13 cellular contexts compared by ENCODE assay signal in genomic region chr3:14806641-14807263, GRCh38. TPM values are rescaled to one million over a fixed set of nuclear protein-coding genes. Genes with fewer than 3 reads are reported as not detected.
A peak's percentile ranks its signal among the peaks of the same experiment; 100 is the strongest.
DNase-seq lines count a peak whose midpoint lies in the region; ATAC-seq and TF ChIP-seq lines count a peak whose summit lies in the region.
"Had no signal": no experiment of that assay in that cellular context is flagged by ENCODE, and none has a peak within 500 bp of the region (broad histone marks: within the 10 kb centered on the region; RNA-seq: fewer than 3 reads in every experiment).

No MANE protein-coding gene starts in this region.

- H3K79me2 ChIP-seq in mammary epithelial cell (ENCODE audit: insufficient read depth, low read length) = no peaks in the 10 kb centered on the region

- H3K36me3 ChIP-seq in mammary epithelial cell (ENCODE audit: insufficient read depth, low read length) = no peaks in the 10 kb centered on the region
- H3K36me3 ChIP-seq: Peyer's patch had no signal

- intact Hi-C loops in mammary epithelial cell (cut with micrococcal nuclease) = no loop called here

- no peak overlapping the region for H3K9ac ChIP-seq in mammary epithelial cell (ENCODE audit: insufficient read depth, low read length)

- peaks cover 34% of the 10 kb centered on the region for H3K4me1 Mint-ChIP-seq in activated CD4-positive, alpha-beta T cell treated with anti-CD3 and anti-CD28 coated beads, Interleukin-2, amount 10 ng/mL, durations not matched to agents 7 days and 5 days

- in situ Hi-C loops in mammary epithelial cell (cut with MboI; ENCODE audit: low sequenced_read_pairs in 2 of 2) = no loop called here

- BruUV-seq in mammary epithelial cell (replicated peaks; lab: Mats Ljungman, UMichigan) = no TSS peak

- no peaks in the 10 kb centered on the region for H3K9me3 ChIP-seq in mammary epithelial cell (replicated peaks; ENCODE audit: insufficient read depth, low read length)
- H3K9me3 ChIP-seq: body of pancreas, Peyer's patch had no signal

- peak; percentile 43 for DNase-seq in activated CD4-positive, alpha-beta T cell treated with anti-CD3 and anti-CD28 coated beads, Interleukin-2, amount 10 ng/mL, durations not matched to agents 7 days and 5 days
- no peak for DNase-seq in activated CD4-positive, alpha-beta T cell treated with anti-CD3 and anti-CD28 coated beads, Interleukin-2, amount 50 U/mL, for 1 hour
- peak; percentile 22 for DNase-seq in NCI-H526 treated with DMSO at 0.1 percent for 48 hours (lab: John Stamatoyannopoulos, UW)
- peak; percentile 45 for DNase-seq in mammary epithelial cell
- peak; percentile 5 to 10 for DNase-seq in stimulated activated CD8-positive, alpha-beta memory T cell treated with anti-CD3 and anti-CD28 coated beads, Interleukin-2, amount 100 ng/mL, for 48 hours (ENCODE audit: low read depth in 2 of 2)
- DNase-seq in DMS153 treated with DMSO at 0.1 percent for 48 hours (lab: John Stamatoyannopoulos, UW; ENCODE audit: unreplicated experiment) = no peak
- DNase-seq: glutamatergic neuron, NCI-H1092, Peyer's patch had no signal

- H3K9me3 Mint-ChIP-seq in activated CD4-positive, alpha-beta T cell treated with anti-CD3 and anti-CD28 coated beads, Interleukin-2, amount 10 ng/mL, durations not matched to agents 7 days and 5 days = no peaks in the 10 kb centered on the region
- H3K9me3 Mint-ChIP-seq: stimulated activated naive CD8-positive, alpha-beta T cell treated with anti-CD3 and anti-CD28 coated beads, Interleukin-15, Interleukin-2, amounts not matched to agents 100 ng/mL and 50 ng/mL, for 24 hours had no signal

- no peaks in the 10 kb centered on the region for H4K20me1 ChIP-seq in mammary epithelial cell (ENCODE audit: insufficient read depth, low read length)

- H2AFZ ChIP-seq in mammary epithelial cell (ENCODE audit: low read depth, low read length) = no peak overlapping the region

- H3K4me2 ChIP-seq in mammary epithelial cell (ENCODE audit: insufficient read depth, low read depth, low read length) = no peak overlapping the region

- H3K36me3 Mint-ChIP-seq in activated CD4-positive, alpha-beta T cell treated with anti-CD3 and anti-CD28 coated beads, Interleukin-2, amount 10 ng/mL, durations not matched to agents 7 days and 5 days (ENCODE audit: low read depth) = no peaks in the 10 kb centered on the region

- ATAC-seq in HG02678 (IDR thresholded peaks at IDR 0.05; ENCODE audit: unreplicated experiment) (no peak), HG03520 (IDR thresholded peaks at IDR 0.05; ENCODE audit: unreplicated experiment) (no peak)
- ATAC-seq: body of pancreas had no signal

- H3K4me1 ChIP-seq in mammary epithelial cell (ENCODE audit: insufficient read depth, low read length) = no peaks in the 10 kb centered on the region
- H3K4me1 ChIP-seq: body of pancreas had no signal

- POLR2A ChIA-PET in activated CD4-positive, alpha-beta T cell treated with anti-CD3 and anti-CD28 coated beads, Interleukin-2, amount 10 ng/mL, durations not matched to agents 7 days and 5 days (lab: Charles Lee) = no interaction called here

- 73% methylated on average over 7 of the region's 8 CpGs for whole genome bisulfite sequencing in mammary epithelial cell (ENCODE audit: low coverage, missing lambda C conversion rate)

- no peak overlapping the region for H3K4me3 ChIP-seq in mammary epithelial cell (replicated peaks in 1 of 3; ENCODE audit: insufficient read depth in 1 of 3, low read depth in 2 of 3, low read length in 3 of 3)
- H3K4me3 ChIP-seq: body of pancreas, Peyer's patch had no signal

- no peak overlapping the region for H3K27ac Mint-ChIP-seq in activated CD4-positive, alpha-beta T cell treated with anti-CD3 and anti-CD28 coated beads, Interleukin-2, amount 10 ng/mL, durations not matched to agents 7 days and 5 days
- H3K27ac Mint-ChIP-seq: stimulated activated naive CD8-positive, alpha-beta T cell treated with anti-CD3 and anti-CD28 coated beads, Interleukin-15, Interleukin-2, amounts not matched to agents 100 ng/mL and 50 ng/mL, for 24 hours had no signal

- CTCF ChIA-PET in activated CD4-positive, alpha-beta T cell treated with anti-CD3 and anti-CD28 coated beads, Interleukin-2, amount 10 ng/mL, durations not matched to agents 7 days and 5 days (lab: Charles Lee) = interaction anchor here (1.1 kb wide), 1 partner anchor 11 kb away, joined by 3 read pairs; no protein-coding TSS in a partner anchor
- CTCF ChIA-PET in mammary epithelial cell (lab: Charles Lee; ENCODE audit: low non-redundant PET) = no interaction called here

- no peak overlapping the region for H3K27ac ChIP-seq in mammary epithelial cell (ENCODE audit: insufficient read depth, low read depth, low read length)
- H3K27ac ChIP-seq: body of pancreas, Peyer's patch had no signal

- no peak overlapping the region for H3K4me3 Mint-ChIP-seq in activated CD4-positive, alpha-beta T cell treated with anti-CD3 and anti-CD28 coated beads, Interleukin-2, amount 10 ng/mL, durations not matched to agents 7 days and 5 days
- H3K4me3 Mint-ChIP-seq: stimulated activated naive CD8-positive, alpha-beta T cell treated with anti-CD3 and anti-CD28 coated beads, Interleukin-15, Interleukin-2, amounts not matched to agents 100 ng/mL and 50 ng/mL, for 24 hours had no signal

- TF ChIP-seq CTCF in mammary epithelial cell (conservative IDR thresholded peaks at IDR 0.05 in 1 of 2, IDR thresholded peaks at IDR 0.05 in 1 of 2; ENCODE audit: extremely low read depth in 1 of 2, insufficient read depth in 1 of 2, low read depth in 1 of 2, low read length in 2 of 2) = no peak

- H3K27me3 ChIP-seq in mammary epithelial cell (ENCODE audit: insufficient read depth, low read length) = peaks cover 18% of the 10 kb centered on the region
- H3K27me3 ChIP-seq: Peyer's patch had no signal

- peaks cover 67% of the 10 kb centered on the region for H3K27me3 Mint-ChIP-seq in activated CD4-positive, alpha-beta T cell treated with anti-CD3 and anti-CD28 coated beads, Interleukin-2, amount 10 ng/mL, durations not matched to agents 7 days and 5 days

- dilution Hi-C loops in mammary epithelial cell (cut with HindIII; ENCODE audit: low sequenced_read_pairs) = no loop called here

RNA-seq across cellular contexts. Expression of gene FGD5, which starts 12.0 kb away (rescaled TPM):
- under 1 TPM; 0.15 to 0.17 TPM for total RNA-seq in activated CD4-positive, alpha-beta T cell treated with anti-CD3 and anti-CD28 coated beads, Interleukin-2, amount 10 ng/mL, durations not matched to agents 7 days and 5 days
- not detected for total RNA-seq in mammary epithelial cell
- not detected for polyA plus RNA-seq in mammary epithelial cell
- not detected for polyA minus RNA-seq in mammary epithelial cell

Comparison
In these comparisons a context has a peak if more than half of its experiments do, and no peak if none do; other contexts are left out.
1. DNase-seq: peak in activated CD4-positive, alpha-beta T cell treated with anti-CD3 and anti-CD28 coated beads, Interleukin-2, amount 10 ng/mL, durations not matched to agents 7 days and 5 days (single experiment), NCI-H526 treated with DMSO at 0.1 percent for 48 hours (single experiment), mammary epithelial cell (single experiment) and stimulated activated CD8-positive, alpha-beta memory T cell treated with anti-CD3 and anti-CD28 coated beads, Interleukin-2, amount 100 ng/mL, for 48 hours (2 of 2); none in activated CD4-positive, alpha-beta T cell treated with anti-CD3 and anti-CD28 coated beads, Interleukin-2, amount 50 U/mL, for 1 hour (single experiment) and DMS153 treated with DMSO at 0.1 percent for 48 hours (single experiment).